Comparison of ENCODE assay signal across 9 cellular contexts in genomic region chr6:217048-217659, GRCh38.
DNase-seq lines count a peak whose midpoint lies in the region; ATAC-seq, FAIRE-seq and TF ChIP-seq lines count a peak whose summit lies in the region.
"Had no signal": no experiment of that assay in that cellular context is flagged by ENCODE, and none has a peak within 500 bp of the region (broad histone marks: within the 10 kb centered on the region; RNA-seq: fewer than 3 reads in every experiment).

No MANE protein-coding gene starts in this region.

- peaks cover 0 to 55% (median 0%) of the 10 kb centered on the region in 4 donors for H3K27me3 ChIP-seq in esophagus muscularis mucosa

- no peak for ATAC-seq in GM19023 (IDR thresholded peaks at IDR 0.05; ENCODE audit: unreplicated experiment)

- H3K27ac ChIP-seq in 22Rv1 (no peak overlapping the region), esophagus muscularis mucosa (replicated peaks in 1 of 4) (no peak overlapping the region)
- H3K27ac ChIP-seq: neutrophil had no signal

- peak; percentile 88 for FAIRE-seq in GM19239 (lab: Jason Lieb, UNC)
- no peak for FAIRE-seq in urothelium cell line (lab: Jason Lieb, UNC)

- H3K4me3 Mint-ChIP-seq in activated CD4-positive, alpha-beta memory T cell treated with anti-CD3 and anti-CD28 coated beads for 36 hours, result no peak overlapping the region

- CTCF ChIA-PET in activated CD4-positive, alpha-beta memory T cell treated with anti-CD3 and anti-CD28 coated beads for 36 hours (lab: Charles Lee), result interaction anchor here (0.6 to 2.3 kb wide), 9 partner anchors 9 to 189 kb away, joined by 3 to 10 read pairs (median 6); no protein-coding TSS in a partner anchor

- peaks cover 18% of the 10 kb centered on the region for H3K27me3 Mint-ChIP-seq in activated CD4-positive, alpha-beta memory T cell treated with anti-CD3 and anti-CD28 coated beads for 36 hours

- POLR2A ChIA-PET in activated CD4-positive, alpha-beta memory T cell treated with anti-CD3 and anti-CD28 coated beads for 36 hours (lab: Charles Lee), result interaction anchor here (2.5 kb wide), 1 partner anchor 8 kb away, joined by 12 read pairs; no protein-coding TSS in a partner anchor

- no peaks in the 10 kb centered on the region for H3K9me3 ChIP-seq in esophagus muscularis mucosa

- DNase-seq in GM19239 (ENCODE audit: insufficient read length, low spot score) (no peak), iPS-NIHi7 (ENCODE audit: extremely low spot score) (peak; percentile 84), esophagus muscularis mucosa (ENCODE audit: extremely low spot score) (no peak), AG20443 (ENCODE audit: low spot score) (no peak), urothelium cell line (ENCODE audit: low spot score) (no peak)
- DNase-seq in activated CD4-positive, alpha-beta memory T cell treated with anti-CD3 and anti-CD28 coated beads for 36 hours, result peak; percentile 52

- no peak for TF ChIP-seq EP300 in esophagus muscularis mucosa (IDR thresholded peaks at IDR 0.05)

- H3K9me3 Mint-ChIP-seq in activated CD4-positive, alpha-beta memory T cell treated with anti-CD3 and anti-CD28 coated beads for 36 hours, result peaks cover 4% of the 10 kb centered on the region

- TF ChIP-seq CTCF in 22Rv1 (IDR thresholded peaks at IDR 0.05), result peak; percentile 76
- TF ChIP-seq CTCF in esophagus muscularis mucosa (IDR thresholded peaks at IDR 0.05), result peak in 1 of 3 experiments; percentile 50

- no peak overlapping the region for H3K4me3 ChIP-seq in esophagus muscularis mucosa

- intact Hi-C loops in activated CD4-positive, alpha-beta memory T cell treated with anti-CD3 and anti-CD28 coated beads for 36 hours (cut with micrococcal nuclease), result no loop called here
- intact Hi-C loops in esophagus muscularis mucosa (cut with DNase I), result no loop called here

- no peaks in the 10 kb centered on the region for H3K36me3 Mint-ChIP-seq in activated CD4-positive, alpha-beta memory T cell treated with anti-CD3 and anti-CD28 coated beads for 36 hours

- no peak for TF ChIP-seq POLR2A in esophagus muscularis mucosa (IDR thresholded peaks at IDR 0.05; ENCODE audit: low read depth)

- no peak overlapping the region for H3K27ac Mint-ChIP-seq in activated CD4-positive, alpha-beta memory T cell treated with anti-CD3 and anti-CD28 coated beads for 36 hours

- H3K4me1 Mint-ChIP-seq in activated CD4-positive, alpha-beta memory T cell treated with anti-CD3 and anti-CD28 coated beads for 36 hours (ENCODE audit: low read depth), result peaks cover 45% of the 10 kb centered on the region

- H3K36me3 ChIP-seq in esophagus muscularis mucosa, result no peaks in the 10 kb centered on the region
- H3K36me3 ChIP-seq: neutrophil had no signal

- WGBS in esophagus muscularis mucosa, result 91% methylated on average over 10 of the region's 12 CpGs

- H3K4me1 ChIP-seq in esophagus muscularis mucosa, result no peaks in the 10 kb centered on the region

Comparison
In these comparisons a context has a peak if more than half of its experiments do, and no peak if none do; other contexts are left out.
1. DNase-seq: peak in activated CD4-positive, alpha-beta memory T cell treated with anti-CD3 and anti-CD28 coated beads for 36 hours (single experiment) and iPS-NIHi7 (single experiment); none in GM19239 (single experiment), esophagus muscularis mucosa (single experiment), AG20443 (single experiment) and urothelium cell line (single experiment).